6 cellular contexts compared by ENCODE assay signal in genomic region chr15:40333922-40334492, GRCh38. TPM values are rescaled to one million over a fixed set of nuclear protein-coding genes. Genes with fewer than 3 reads are reported as not detected.
DNase-seq lines count a peak whose midpoint lies in the region; ATAC-seq and TF ChIP-seq lines count a peak whose summit lies in the region.

No MANE protein-coding gene starts in this region.

- POLR2A ChIA-PET in Caco-2 (lab: Charles Lee), result no interaction called here

- no peaks in the 10 kb centered on the region for H3K27me3 Mint-ChIP-seq in stimulated activated naive CD8-positive, alpha-beta T cell treated with anti-CD3 and anti-CD28 coated beads, Interleukin-15, Interleukin-2, amounts not matched to agents 100 ng/mL and 50 ng/mL, for 24 hours
- H3K27me3 Mint-ChIP-seq in Caco-2 (ENCODE audit: insufficient read depth, unreplicated experiment), result no peaks in the 10 kb centered on the region

- DNase-seq in stimulated activated naive CD8-positive, alpha-beta T cell treated with anti-CD3 and anti-CD28 coated beads, Interleukin-15, Interleukin-2, amounts not matched to agents 100 U/mL and 50 U/mL, for 24 hours, result no peak
- peak; percentile 60 for DNase-seq in retinal pigment epithelial cell (ENCODE audit: low read depth)
- DNase-seq in Caco-2, result no peak

- H3K27ac Mint-ChIP-seq in stimulated activated naive CD8-positive, alpha-beta T cell treated with anti-CD3 and anti-CD28 coated beads, Interleukin-15, Interleukin-2, amounts not matched to agents 100 ng/mL and 50 ng/mL, for 24 hours, result peak overlapping the region; percentile 54
- H3K27ac Mint-ChIP-seq in Caco-2 (ENCODE audit: unreplicated experiment), result no peak overlapping the region

- no TSS peak for BruUV-seq in Caco-2 (replicated peaks; lab: Mats Ljungman, UMichigan)

- intact Hi-C loops in Caco-2 (cut with micrococcal nuclease; ENCODE audit: unreplicated experiment), result no loop called here

- H3K4me1 ChIP-seq in Caco-2, result peaks cover 22% of the 10 kb centered on the region

- no peaks in the 10 kb centered on the region for H3K9me3 ChIP-seq in Caco-2

- no peak overlapping the region for H3K4me3 ChIP-seq in retinal pigment epithelial cell (ENCODE audit: low read length)
- H3K4me3 ChIP-seq in Caco-2 (ENCODE audit: low read depth, low read length), result no peak overlapping the region

- peaks cover 18% of the 10 kb centered on the region for H3K4me1 Mint-ChIP-seq in stimulated activated naive CD8-positive, alpha-beta T cell treated with anti-CD3 and anti-CD28 coated beads, Interleukin-15, Interleukin-2, amounts not matched to agents 100 ng/mL and 50 ng/mL, for 24 hours (ENCODE audit: low read depth)
- H3K4me1 Mint-ChIP-seq in Caco-2 (ENCODE audit: low read depth, unreplicated experiment), result peaks cover 26% of the 10 kb centered on the region

- no peaks in the 10 kb centered on the region for H3K36me3 ChIP-seq in Caco-2 (ENCODE audit: control insufficient read depth, insufficient read depth, low read length)

- no peaks in the 10 kb centered on the region for H3K27me3 ChIP-seq in Caco-2 (replicated peaks; ENCODE audit: control insufficient read depth, insufficient read depth, low read length)

- H3K36me3 Mint-ChIP-seq in stimulated activated naive CD8-positive, alpha-beta T cell treated with anti-CD3 and anti-CD28 coated beads, Interleukin-15, Interleukin-2, amounts not matched to agents 100 ng/mL and 50 ng/mL, for 24 hours (ENCODE audit: low read depth), result no peaks in the 10 kb centered on the region
- H3K36me3 Mint-ChIP-seq in Caco-2 (ENCODE audit: insufficient read depth, unreplicated experiment), result no peaks in the 10 kb centered on the region

- no peak overlapping the region for H3K4me3 Mint-ChIP-seq in stimulated activated naive CD8-positive, alpha-beta T cell treated with anti-CD3 and anti-CD28 coated beads, Interleukin-15, Interleukin-2, amounts not matched to agents 100 ng/mL and 50 ng/mL, for 24 hours
- H3K4me3 Mint-ChIP-seq in Caco-2 (ENCODE audit: unreplicated experiment), result no peak overlapping the region

- CTCF ChIA-PET in Caco-2 (lab: Charles Lee), result interaction anchor here (1.4 to 5.1 kb wide), 4 partner anchors 10 to 55 kb away, joined by 3 to 47 read pairs (median 4); partner anchors contain the start of gene INAFM2

- no peaks in the 10 kb centered on the region for H3K9me3 Mint-ChIP-seq in stimulated activated naive CD8-positive, alpha-beta T cell treated with anti-CD3 and anti-CD28 coated beads, Interleukin-15, Interleukin-2, amounts not matched to agents 100 ng/mL and 50 ng/mL, for 24 hours
- no peaks in the 10 kb centered on the region for H3K9me3 Mint-ChIP-seq in Caco-2 (ENCODE audit: unreplicated experiment)

- no peak for ATAC-seq in stimulated activated naive CD8-positive, alpha-beta T cell treated with anti-CD3 and anti-CD28 coated beads, Interleukin-15, Interleukin-2, amounts not matched to agents 100 U/mL and 50 U/mL, for 24 hours
- ATAC-seq in esophagus mucosa (peak; percentile 38), GM19035 (IDR thresholded peaks at IDR 0.05; ENCODE audit: unreplicated experiment) (no peak)

- TF ChIP-seq CTCF in retinal pigment epithelial cell (conservative IDR thresholded peaks at IDR 0.05; ENCODE audit: low read depth, low read length), result peak; percentile 11
- no peak for TF ChIP-seq CTCF in Caco-2 (IDR thresholded peaks at IDR 0.05; ENCODE audit: insufficient read depth in 1 of 2, low read depth in 1 of 2, low read length in 1 of 2, severe bottlenecking in 1 of 2, unreplicated experiment in 1 of 2)

RNA-seq across cellular contexts. Expression of gene CCDC9B, which starts 6.7 kb away (rescaled TPM):
- 21.3 TPM for total RNA-seq in esophagus mucosa
- total RNA-seq in Caco-2 (2022), result 0.86 and 0.95 TPM in 2 replicates

RNA-seq across cellular contexts. Expression of gene INAFM2, which starts 10.5 kb away (rescaled TPM):
- 7.1 TPM for total RNA-seq in esophagus mucosa
- total RNA-seq in Caco-2 (2022), result 13.4 and 15.4 TPM in 2 replicates

RNA-seq across cellular contexts. Expression of gene PHGR1, which starts 16.8 kb away (rescaled TPM):
- total RNA-seq in esophagus mucosa, result not detected
- 67.9 and 103 TPM in 2 replicates for total RNA-seq in Caco-2 (2022)

RNA-seq across cellular contexts. Expression of gene DISP2, which starts 24.0 kb away (rescaled TPM):
- total RNA-seq in esophagus mucosa (0.28 TPM), Caco-2 (2022) (4.6 and 6.3 TPM in 2 replicates)

RNA-seq across cellular contexts. Expression of gene PLCB2, which starts 26.3 kb away (rescaled TPM):
- total RNA-seq in esophagus mucosa (4.2 TPM), Caco-2 (2022) (4.0 and 4.7 TPM in 2 replicates)

Comparison
In these comparisons a context has a peak if more than half of its experiments do, and no peak if none do; other contexts are left out.
1. RNA of gene CCDC9B, which starts 6.7 kb away (total RNA-seq): 21.3 TPM in esophagus mucosa (single experiment); 0.86 to 0.95 TPM in Caco-2; every median in the first group is over 10 times any median in the second.
2. RNA of gene PHGR1, which starts 16.8 kb away (total RNA-seq): 67.9 to 103 TPM in Caco-2; not detected in esophagus mucosa (single experiment); every median in the first group is over 10 times any median in the second.